Comparison of ENCODE assay signal across 13 cellular contexts in the genomic region with DNA sequence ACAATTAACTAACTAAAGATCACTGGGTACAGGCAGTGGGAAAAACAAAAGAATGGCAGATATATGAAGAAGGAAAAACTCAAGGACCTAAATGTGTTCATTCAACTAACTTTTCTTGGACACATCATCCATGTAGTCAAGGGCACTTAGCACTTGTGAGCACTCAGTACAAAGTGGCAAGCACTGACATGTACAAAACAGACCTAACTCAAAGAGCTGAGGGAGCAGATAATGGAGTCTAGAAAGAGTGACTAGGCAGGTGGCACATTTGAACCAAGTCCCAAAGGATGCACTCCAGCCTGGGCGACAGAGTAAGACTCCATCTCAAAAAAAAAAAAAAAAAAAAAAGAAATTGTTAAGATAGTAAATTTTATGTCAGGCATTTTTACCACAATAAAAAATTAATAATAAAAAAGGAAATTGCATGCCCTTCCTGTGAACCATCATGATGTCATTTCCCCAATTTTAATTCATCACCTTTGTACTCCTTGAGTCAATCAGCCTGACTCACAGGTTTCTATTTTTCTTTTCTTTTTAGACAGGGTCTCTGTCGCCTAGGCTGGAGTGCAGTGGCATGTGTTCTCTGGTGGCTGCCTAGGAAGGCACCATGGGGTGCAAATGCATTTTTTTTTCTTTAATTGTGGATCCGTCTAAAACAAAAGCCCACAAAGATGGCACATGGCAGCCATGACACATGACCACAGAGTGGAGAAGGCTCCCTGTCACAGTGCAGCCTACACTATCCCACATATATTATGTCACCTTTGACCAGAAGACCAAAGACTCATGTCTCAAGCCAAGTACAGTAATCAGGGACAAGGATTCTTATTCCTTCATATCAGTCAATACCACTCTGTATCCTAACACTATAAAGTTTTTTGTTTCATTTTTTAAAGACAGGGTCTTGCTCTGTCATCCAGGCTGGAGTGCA.
DNase-seq lines count a peak whose midpoint lies in the region; ATAC-seq, FAIRE-seq and TF ChIP-seq lines count a peak whose summit lies in the region.
"Had no signal": no experiment of that assay in that cellular context is flagged by ENCODE, and none has a peak within 500 bp of the region (broad histone marks: within the 10 kb centered on the region; RNA-seq: fewer than 3 reads in every experiment).

No MANE protein-coding gene starts in this region.

- ATAC-seq in HG02623 (IDR thresholded peaks at IDR 0.05; ENCODE audit: unreplicated experiment): no peak
- ATAC-seq: left ventricle myocardium superior; naive thymus-derived CD8-positive, alpha-beta T cell had no signal

- FAIRE-seq in D721Med (lab: Jason Lieb, UNC): no peak

- TF ChIP-seq CTCF in epithelial cell of esophagus (IDR thresholded peaks at IDR 0.05; ENCODE audit: insufficient read depth, low read depth, low read length, missing control alignments) (no peak), D721Med (IDR thresholded peaks at IDR 0.05; ENCODE audit: insufficient read depth, missing control alignments) (no peak)

- no peak overlapping the region for H3K4me3 ChIP-seq in epithelial cell of esophagus (ENCODE audit: low read length)
- H3K4me3 ChIP-seq: HAP-1, PC-9, stomach had no signal

- DNase-seq in CD1c-positive myeloid dendritic cell (ENCODE audit: extremely low spot score) (peak; percentile 45), ELR (ENCODE audit: low read depth) (peak; percentile 64), RKO (ENCODE audit: low spot score) (peak; percentile 64), epithelial cell of esophagus (ENCODE audit: low read depth) (peak; percentile 77), activated gamma-delta T cell treated with Interleukin-2 at 50 U/mL for 16 hours (no peak), D721Med (ENCODE audit: insufficient read length, low spot score) (no peak)
- DNase-seq: left ventricle myocardium superior; naive thymus-derived CD8-positive, alpha-beta T cell; NCI-H226; PC-9; stomach had no signal

Comparison
In these comparisons a context has a peak if more than half of its experiments do, and no peak if none do; other contexts are left out.
1. DNase-seq: peak in CD1c-positive myeloid dendritic cell (single experiment), ELR (single experiment), RKO (single experiment) and epithelial cell of esophagus (single experiment); none in activated gamma-delta T cell treated with Interleukin-2 at 50 U/mL for 16 hours (single experiment) and D721Med (single experiment).